In genomic region chr1:157967205-157967604, GRCh38 we compare ENCODE assay signal across 24 cellular contexts. TPM values are rescaled to one million over a fixed set of nuclear protein-coding genes. Genes with fewer than 3 reads are reported as not detected.
DNase-seq lines count a peak whose midpoint lies in the region; ATAC-seq, FAIRE-seq and TF ChIP-seq lines count a peak whose summit lies in the region.
"Had no signal": no experiment of that assay in that cellular context is flagged by ENCODE, and none has a peak within 500 bp of the region (broad histone marks: within the 10 kb centered on the region; RNA-seq: fewer than 3 reads in every experiment).

No MANE protein-coding gene starts in this region.

- H3K9me3 ChIP-seq in A673 (ENCODE audit: low read depth, low read length, poor library complexity, severe bottlenecking) (peaks cover 4% of the 10 kb centered on the region), RWPE2 (ENCODE audit: severe bottlenecking) (no peaks in the 10 kb centered on the region), keratinocyte (ENCODE audit: control insufficient read depth, low read depth, low read length) (peaks cover 4% of the 10 kb centered on the region)
- H3K9me3 ChIP-seq: BE2C had no signal

- no peak overlapping the region for H3K4me3 ChIP-seq in A673 (ENCODE audit: low read depth, low read length, poor library complexity, severe bottlenecking)
- H3K4me3 ChIP-seq in RWPE2 (ENCODE audit: severe bottlenecking) = no peak overlapping the region
- no peak overlapping the region for H3K4me3 ChIP-seq in keratinocyte (ENCODE audit: control insufficient read depth in 2 of 3, extremely low read depth in 1 of 3, insufficient read depth in 2 of 3, low read depth in 1 of 3, low read length in 3 of 3)
- H3K4me3 ChIP-seq: BLaER1 treated with 17β-estradiol and CSF1 and Interleukin-3, amounts not matched to agents 10 nM and 100 nM; GM12878; GM23248 had no signal

- no peak overlapping the region for H3K9ac ChIP-seq in keratinocyte (ENCODE audit: control insufficient read depth, extremely low read depth, insufficient read depth, low read length)
- H3K9ac ChIP-seq: BLaER1 treated with 17β-estradiol and CSF1 and Interleukin-3, amounts not matched to agents 10 nM and 100 nM; GM23248 had no signal

- ATAC-seq in RWPE2 (ENCODE audit: low read depth) (no peak), sciatic nerve (no peak)
- ATAC-seq: GM12878 had no signal

- H3K36me3 ChIP-seq in A673 (ENCODE audit: insufficient read depth, low read length, poor library complexity, severe bottlenecking) (no peaks in the 10 kb centered on the region), RWPE2 (ENCODE audit: low read depth) (no peaks in the 10 kb centered on the region), keratinocyte (ENCODE audit: control insufficient read depth in 2 of 2, extremely low read depth in 1 of 2, insufficient read depth in 2 of 2, low read length in 2 of 2) (no peaks in the 10 kb centered on the region)
- H3K36me3 ChIP-seq: BE2C; BLaER1 treated with 17β-estradiol and CSF1 and Interleukin-3, amounts not matched to agents 10 nM and 100 nM had no signal

- no peaks in the 10 kb centered on the region for H3K9me1 ChIP-seq in keratinocyte (ENCODE audit: control insufficient read depth, extremely low read depth, insufficient read depth, low read length)

- H3K27ac ChIP-seq in A673 (ENCODE audit: low read depth, low read length, poor library complexity, severe bottlenecking) = peak overlapping the region; percentile 92
- H3K27ac ChIP-seq in RWPE2 (ENCODE audit: poor library complexity, severe bottlenecking) = peak overlapping the region; percentile 96
- H3K27ac ChIP-seq in keratinocyte (ENCODE audit: control insufficient read depth, insufficient read depth, low read length) = no peak overlapping the region
- H3K27ac ChIP-seq: GM23248 had no signal

- H4K20me1 ChIP-seq in keratinocyte (ENCODE audit: control insufficient read depth, extremely low read depth, insufficient read depth, low read length) = no peaks in the 10 kb centered on the region
- H4K20me1 ChIP-seq: BLaER1 treated with 17β-estradiol and CSF1 and Interleukin-3, amounts not matched to agents 10 nM and 100 nM had no signal

- H2AFZ ChIP-seq in keratinocyte (ENCODE audit: control insufficient read depth, low read length) = no peak overlapping the region
- H2AFZ ChIP-seq: GM23248 had no signal

- peaks cover 79% of the 10 kb centered on the region for H3K4me1 ChIP-seq in A673 (ENCODE audit: insufficient read depth, low read length, poor library complexity, severe bottlenecking)
- H3K4me1 ChIP-seq in RWPE2 (ENCODE audit: insufficient read depth, poor library complexity, severe bottlenecking) = peaks cover 29% of the 10 kb centered on the region
- peaks cover 41% of the 10 kb centered on the region for H3K4me1 ChIP-seq in keratinocyte (ENCODE audit: control insufficient read depth, extremely low read depth, insufficient read depth, low read length)
- H3K4me1 ChIP-seq: BE2C had no signal

- no TSS peak for BruUV-seq in A673 (replicated peaks; lab: Mats Ljungman, UMichigan)

- TF ChIP-seq CTCF in A673 (conservative IDR thresholded peaks at IDR 0.05; ENCODE audit: low read depth, low read length) = no peak
- TF ChIP-seq CTCF in RWPE2 (IDR thresholded peaks at IDR 0.05; ENCODE audit: poor library complexity, severe bottlenecking) = no peak
- TF ChIP-seq CTCF in keratinocyte (optimal IDR thresholded peaks at IDR 0.05 in 1 of 3, IDR thresholded peaks at IDR 0.05 in 1 of 3, conservative IDR thresholded peaks at IDR 0.05 in 1 of 3; ENCODE audit: extremely low read depth in 1 of 3, insufficient read depth in 2 of 3, low read length in 3 of 3) = no peak

- H3K4me2 ChIP-seq in keratinocyte (ENCODE audit: control insufficient read depth, extremely low read depth, insufficient read depth, low read depth, low read length) = no peak overlapping the region

- no peak for DNase-seq in A673 (ENCODE audit: low spot score)
- no peak for DNase-seq in RWPE2 (ENCODE audit: low spot score)
- DNase-seq in keratinocyte (ENCODE audit: low read depth, low spot score) = no peak
- no peak for DNase-seq in sciatic nerve (ENCODE audit: low spot score)
- no peak for DNase-seq in SK-N-DZ (ENCODE audit: low spot score)
- DNase-seq in kidney tubule cell (ENCODE audit: low spot score) = no peak
- DNase-seq: ACHN; AML-193; BE2C; CD4-positive, alpha-beta T cell; CD8-positive, alpha-beta memory T cell; DMS 273 treated with DMSO at 0.1 percent for 48 hours; DMS79; EL; GDM1; GM23248; H7; HCEC 1CT had no signal

- no peaks in the 10 kb centered on the region for H3K27me3 ChIP-seq in A673 (replicated peaks; ENCODE audit: insufficient read depth, low read depth, low read length, poor library complexity)
- H3K27me3 ChIP-seq in RWPE2 (ENCODE audit: insufficient read depth, poor library complexity, severe bottlenecking) = no peaks in the 10 kb centered on the region
- no peaks in the 10 kb centered on the region for H3K27me3 ChIP-seq in keratinocyte (ENCODE audit: control insufficient read depth, extremely low read depth, insufficient read depth, low read length)
- H3K27me3 ChIP-seq: BE2C; BLaER1 treated with 17β-estradiol and CSF1 and Interleukin-3, amounts not matched to agents 10 nM and 100 nM had no signal

- intact Hi-C loops in A673 (cut with micrococcal nuclease; ENCODE audit: unreplicated experiment) (loop anchor here (5.0 to 10.0 kb wide), 4 partner anchors 220 to 1038 kb away; partner anchors contain the start of genes CD1B and IFI16), sciatic nerve (cut with DNase I) (no loop called here)

- peak; percentile 9 for FAIRE-seq in keratinocyte (lab: Jason Lieb, UNC)
- FAIRE-seq: D721Med, GM12878, GM19239, H1 had no signal

- no peaks in the 10 kb centered on the region for H3K79me2 ChIP-seq in keratinocyte (ENCODE audit: control insufficient read depth, insufficient read depth, low read length)

- POLR2A ChIA-PET in A673 (lab: Charles Lee; ENCODE audit: low non-redundant PET) = no interaction called here

- dilution Hi-C loops in keratinocyte (cut with MboI; ENCODE audit: extremely low pct_ligation_motif_present, low sequenced_read_pairs) = loop anchor here (25.0 kb wide), 1 partner anchor 145 kb away; no protein-coding TSS in a partner anchor

- CTCF ChIA-PET in A673 (lab: Charles Lee) = interaction anchor here (1.3 to 2.5 kb wide), 2 partner anchors 25 to 152 kb away, joined by 4 to 16 read pairs; no protein-coding TSS in a partner anchor

RNA-seq across cellular contexts. Expression of gene KIRREL1, which starts 26.2 kb away (rescaled TPM):
- total RNA-seq in A673 (2021) = 187 and 211 TPM in 2 replicates
- polyA plus RNA-seq in keratinocyte = 18.3 to 29.8 TPM (median 19.7 TPM) in 3 replicates
- 2.7 TPM for polyA plus RNA-seq in keratinocyte (2011; ENCODE audit: low read depth)
- 11.1 and 14.7 TPM in 2 replicates for polyA plus RNA-seq in keratinocyte (2011; cell fraction: cytosol; rRNA removed)
- polyA plus RNA-seq in keratinocyte (2011; cell fraction: nucleus; rRNA removed) = 65.2 and 75.4 TPM in 2 replicates
- polyA plus RNA-seq in keratinocyte (2012; ENCODE audit: low replicate concordance) = 11.5 and 45.7 TPM in 2 replicates
- polyA minus RNA-seq in keratinocyte = 47.6 to 153 TPM (median 54.8 TPM) in 3 replicates
- polyA minus RNA-seq in keratinocyte (2011; cell fraction: cytosol; rRNA and poly(A)+ RNA removed) = 39.5 TPM
- 101 and 135 TPM in 2 replicates for polyA minus RNA-seq in keratinocyte (2011; cell fraction: nucleus; rRNA and poly(A)+ RNA removed)
- 67.8 TPM for total RNA-seq in sciatic nerve
- polyA plus RNA-seq in SK-N-DZ (2014; cell fraction: cytosol; rRNA removed) = 0.54 and 0.59 TPM in 2 replicates
- polyA plus RNA-seq in SK-N-DZ (2014; cell fraction: nucleus; rRNA removed) = 0.43 and 0.45 TPM in 2 replicates
- total RNA-seq: CD4-positive, alpha-beta T cell had no signal
- polyA plus RNA-seq: CD14-positive monocyte; CD8-positive, alpha-beta memory T cell; GM12878 had no signal
